In genomic region chr18:28808373-28808772, GRCh38 we compare ENCODE assay signal across 8 cellular contexts.
"Had no signal": no experiment of that assay in that cellular context is flagged by ENCODE, and none has a peak within 500 bp of the region (broad histone marks: within the 10 kb centered on the region; RNA-seq: fewer than 3 reads in every experiment).

No MANE protein-coding gene starts in this region.

- H3K4me3 ChIP-seq: K562 had no signal

- H3K27ac ChIP-seq: HL-60, KMS-11 had no signal

- DNase-seq: IMR-90, KBM-7, KG1 had no signal

- FAIRE-seq: HepG2, HTR-8/SVneo, K562 had no signal
